ENCODE assay signal across 8 cellular contexts in genomic region chr16:31093132-31093703, GRCh38. TPM values are rescaled to one million over a fixed set of nuclear protein-coding genes. Genes with fewer than 3 reads are reported as not detected.
DNase-seq lines count a peak whose midpoint lies in the region; ATAC-seq and TF ChIP-seq lines count a peak whose summit lies in the region.

No MANE protein-coding gene starts in this region.

- no CpG with 5 or more reads among the region's 17 CpGs for WGBS in trophoblast cell (ENCODE audit: extremely low coverage, insufficient coverage, insufficient read length)

- peak overlapping the region; percentile 62 for H4K8ac ChIP-seq in trophoblast cell (ENCODE audit: low read depth, low read length)

- H3K4me2 ChIP-seq in fibroblast of lung (ENCODE audit: extremely low read depth, insufficient read depth, low read length) (peak overlapping the region; percentile 96), trophoblast cell (ENCODE audit: low read length) (peak overlapping the region; percentile 60)

- no peaks in the 10 kb centered on the region for H3K9me3 ChIP-seq in fibroblast of lung (ENCODE audit: control insufficient read depth, insufficient read depth, low read depth, low read length)
- peaks cover 1% of the 10 kb centered on the region for H3K9me3 ChIP-seq in trophoblast cell (ENCODE audit: insufficient read depth, low read depth, low read length)

- peak overlapping the region; percentile 98 for H3K4me3 Mint-ChIP-seq in HFFc6
- peak overlapping the region; percentile 64 to 99 (median 91) for H3K4me3 Mint-ChIP-seq in T-cell

- no peak overlapping the region for H3K14ac ChIP-seq in trophoblast cell (ENCODE audit: low read length)

- H3K36me3 Mint-ChIP-seq in HFFc6 (ENCODE audit: low read depth): peaks cover 6% of the 10 kb centered on the region
- H3K36me3 Mint-ChIP-seq in T-cell: peaks cover 10% of the 10 kb centered on the region

- no peak overlapping the region for H4K12ac ChIP-seq in trophoblast cell (ENCODE audit: low read depth, low read length)

- H3K79me1 ChIP-seq in trophoblast cell (ENCODE audit: low read length): peaks cover 6% of the 10 kb centered on the region

- H3K4ac ChIP-seq in trophoblast cell (ENCODE audit: low read depth, low read length): peak overlapping the region; percentile 22

- no peak overlapping the region for H4K91ac ChIP-seq in trophoblast cell (ENCODE audit: low read depth, low read length)

- H3K9ac ChIP-seq in fibroblast of lung (ENCODE audit: insufficient read depth, low read length) (no peak overlapping the region), trophoblast cell (ENCODE audit: low read length) (peak overlapping the region; percentile 32)

- peaks cover 38% of the 10 kb centered on the region for H3K4me1 Mint-ChIP-seq in HFFc6 (ENCODE audit: low read depth)
- H3K4me1 Mint-ChIP-seq in T-cell: peaks cover 22 to 32% (median 31%) of the 10 kb centered on the region in 3 donors

- H2BK12ac ChIP-seq in trophoblast cell (ENCODE audit: low read length): no peak overlapping the region

- H3K27me3 ChIP-seq in BJ (ENCODE audit: control insufficient read depth, insufficient read depth, low read length) (no peaks in the 10 kb centered on the region), fibroblast of lung (ENCODE audit: control insufficient read depth, insufficient read depth, low read length) (no peaks in the 10 kb centered on the region), trophoblast cell (ENCODE audit: insufficient read depth, low read length) (no peaks in the 10 kb centered on the region)

- H3K27ac Mint-ChIP-seq in HFFc6: peak overlapping the region; percentile 85; the same call in 1 of the 2 replicates
- peak overlapping the region in 1 of 2 donors; percentile 44 for H3K27ac Mint-ChIP-seq in T-cell

- H3K18ac ChIP-seq in trophoblast cell (ENCODE audit: low read length): peak overlapping the region; percentile 7

- no peak overlapping the region for H2BK120ac ChIP-seq in trophoblast cell (ENCODE audit: insufficient read depth, low read length, poor library complexity)

- H3K4me3 ChIP-seq in BJ (ENCODE audit: low read depth, low read length) (peak overlapping the region; percentile 93), fibroblast of lung (replicated peaks in 1 of 4; ENCODE audit: control extremely low read depth in 1 of 4, insufficient read depth in 1 of 4, low read depth in 3 of 4, low read length in 4 of 4) (peak overlapping the region; percentile 57 to 99 (median 86)), trophoblast cell (ENCODE audit: low read depth, low read length) (no peak overlapping the region)

- H4K20me1 ChIP-seq in fibroblast of lung (ENCODE audit: control insufficient read depth, extremely low read depth, insufficient read depth, low read length): no peaks in the 10 kb centered on the region

- H3K79me2 ChIP-seq in fibroblast of lung (ENCODE audit: control insufficient read depth, insufficient read depth, low read length): peaks cover 21% of the 10 kb centered on the region
- peaks cover 7% of the 10 kb centered on the region for H3K79me2 ChIP-seq in trophoblast cell (ENCODE audit: control insufficient read depth, insufficient read depth, low read length, poor library complexity)

- H3K27me3 Mint-ChIP-seq in HFFc6 (ENCODE audit: insufficient read depth) (peaks cover 4% of the 10 kb centered on the region; the same call in 1 of the 2 replicates), T-cell (no peaks in the 10 kb centered on the region)

- no peak for DNase-seq in BJ (ENCODE audit: low read depth)
- peak; percentile 21 for DNase-seq in HFFc6
- no peak for DNase-seq in T-cell
- DNase-seq in fibroblast of lung (ENCODE audit: low read depth in 2 of 2): peak in 1 of 2 donors; percentile 41
- DNase-seq in trophoblast cell: peak; percentile 33 to 52

- H3K9me3 Mint-ChIP-seq in HFFc6 (no peaks in the 10 kb centered on the region), T-cell (no peaks in the 10 kb centered on the region)

- H3K27ac ChIP-seq in fibroblast of lung (ENCODE audit: insufficient read depth, low read length) (no peak overlapping the region), trophoblast cell (ENCODE audit: low read depth, low read length) (no peak overlapping the region)

- no peak overlapping the region for H3K23ac ChIP-seq in trophoblast cell (ENCODE audit: low read length)

- peaks cover 3% of the 10 kb centered on the region for H3K4me1 ChIP-seq in fibroblast of lung (ENCODE audit: control insufficient read depth, extremely low read depth, insufficient read depth, low read length)
- peaks cover 3 to 4% of the 10 kb centered on the region in 2 experiments for H3K4me1 ChIP-seq in trophoblast cell (ENCODE audit: control insufficient read depth in 1 of 2, insufficient read depth in 2 of 2, low read length in 2 of 2)

- no peak overlapping the region for H2BK5ac ChIP-seq in trophoblast cell (ENCODE audit: low read depth, low read length, poor library complexity)

- ATAC-seq in T-cell (replicated peaks in 1 of 4) (no peak), GM19351 (IDR thresholded peaks at IDR 0.05; ENCODE audit: unreplicated experiment) (no peak), GM19455 (IDR thresholded peaks at IDR 0.05; ENCODE audit: unreplicated experiment) (no peak), GM19467 (IDR thresholded peaks at IDR 0.05; ENCODE audit: unreplicated experiment) (no peak)

- H3K36me3 ChIP-seq in BJ (ENCODE audit: control insufficient read depth, insufficient read depth, low read length) (peaks cover 7% of the 10 kb centered on the region), fibroblast of lung (ENCODE audit: control insufficient read depth, insufficient read depth, low read length) (peaks cover 10% of the 10 kb centered on the region), trophoblast cell (ENCODE audit: control insufficient read depth in 1 of 2, insufficient read depth in 2 of 2, low read length in 2 of 2) (peaks cover 17 to 24% of the 10 kb centered on the region in 2 experiments)

- no peak overlapping the region for H2AK5ac ChIP-seq in trophoblast cell (ENCODE audit: low read length)

- POLR2A ChIA-PET in BJ (lab: Charles Lee) (no interaction called here), T-cell (lab: Charles Lee) (interaction anchor here in 1 of 2 donors (0.9 kb wide), 1 partner anchor 29 kb away, joined by 3 read pairs; no protein-coding TSS in a partner anchor)

- CTCF ChIA-PET in BJ (lab: Yijun Ruan, JAX) (interaction anchor here (1.1 to 6.4 kb wide), 4 partner anchors 14 to 151 kb away, joined by 3 to 54 read pairs (median 3); partner anchors contain the start of gene HSD3B7), T-cell (lab: Charles Lee) (interaction anchor here in 1 of 2 donors (1.3 kb wide), 1 partner anchor 49 kb away, joined by 8 read pairs; no protein-coding TSS in a partner anchor)

- no peak for TF ChIP-seq CTCF in BJ (IDR thresholded peaks at IDR 0.05; ENCODE audit: insufficient read depth, low read depth, low read length)
- TF ChIP-seq CTCF in HFFc6 (IDR thresholded peaks at IDR 0.05): no peak
- TF ChIP-seq CTCF in fibroblast of lung (conservative IDR thresholded peaks at IDR 0.05 in 1 of 2, IDR thresholded peaks at IDR 0.05 in 1 of 2; ENCODE audit: low read depth in 1 of 2, low read length in 2 of 2): no peak

- H2AFZ ChIP-seq in fibroblast of lung (ENCODE audit: low read length): no peak overlapping the region
- H2AFZ ChIP-seq in trophoblast cell (ENCODE audit: insufficient read depth, low read length, poor library complexity): no peak overlapping the region

RNA-seq across cellular contexts. Expression of gene VKORC1, which starts 1.4 kb away (rescaled TPM):
- polyA plus RNA-seq in BJ (2011; rRNA removed) (416 and 515 TPM in 2 replicates), fibroblast of lung (264 and 301 TPM in 2 replicates)
- 118 and 200 TPM in 2 replicates for polyA minus RNA-seq in BJ (2011; rRNA and poly(A)+ RNA removed)
- 100 to 1,000 TPM; 123 to 184 (median 130) TPM for total RNA-seq in HFFc6 (2021; fragmentation: NEBNext Ultra II Directional; extraction: Animal tissue kit (Norgen Biotek cat#: 25700))
- total RNA-seq in T-cell (10 to 100 TPM; 31.8 to 66.4 (median 56.9) TPM), fibroblast of lung (94.0 and 118 TPM in 2 replicates)
- 200 and 215 TPM in 2 replicates for polyA plus RNA-seq in fibroblast of lung (2012)
- 284 and 322 TPM in 2 replicates for polyA minus RNA-seq in fibroblast of lung (ENCODE audit: low replicate concordance)
- polyA plus RNA-seq in trophoblast cell (2013): 112 and 118 TPM in 2 replicates

RNA-seq across cellular contexts. Expression of gene PRSS53, which starts 4.5 kb away (rescaled TPM):
- polyA plus RNA-seq in BJ (2011; rRNA removed) (0.96 and 1.8 TPM in 2 replicates), fibroblast of lung (0.61 and 0.78 TPM in 2 replicates)
- polyA minus RNA-seq in BJ (2011; rRNA and poly(A)+ RNA removed): 0.66 and 0.87 TPM in 2 replicates
- total RNA-seq in HFFc6 (2021; fragmentation: NEBNext Ultra II Directional; extraction: Animal tissue kit (Norgen Biotek cat#: 25700)): 1 to 10 TPM in 5 of 6 experiments, under 1 TPM in 1; 0.85 to 2.6 (median 1.4) TPM
- total RNA-seq in T-cell (10 to 100 TPM in 3 of 5 donors, 1 to 10 TPM in 2; 4.5 to 15.3 (median 13.1) TPM), fibroblast of lung (1.0 and 1.7 TPM in 2 replicates)
- polyA plus RNA-seq in fibroblast of lung (2012): 0.37 and 0.47 TPM in 2 replicates
- polyA minus RNA-seq in fibroblast of lung (ENCODE audit: low replicate concordance): 0.48 and 0.59 TPM in 2 replicates
- polyA plus RNA-seq in trophoblast cell (2013): 1.4 and 1.5 TPM in 2 replicates

RNA-seq across cellular contexts. Expression of gene BCKDK, which starts 15.0 kb away (rescaled TPM):
- polyA plus RNA-seq in BJ (2011; rRNA removed) (31.0 and 56.0 TPM in 2 replicates), fibroblast of lung (34.8 and 42.2 TPM in 2 replicates)
- 27.7 and 37.0 TPM in 2 replicates for polyA minus RNA-seq in BJ (2011; rRNA and poly(A)+ RNA removed)
- total RNA-seq in HFFc6 (2021; fragmentation: NEBNext Ultra II Directional; extraction: Animal tissue kit (Norgen Biotek cat#: 25700)): 10 to 100 TPM; 56.8 to 64.8 (median 59.4) TPM
- total RNA-seq in T-cell (10 to 100 TPM in 3 of 5 donors, 1 to 10 TPM in 2; 7.6 to 21.3 (median 19.3) TPM), fibroblast of lung (12.6 and 18.5 TPM in 2 replicates)
- 51.6 and 67.3 TPM in 2 replicates for polyA plus RNA-seq in fibroblast of lung (2012)
- polyA minus RNA-seq in fibroblast of lung (ENCODE audit: low replicate concordance): 55.6 and 103 TPM in 2 replicates
- 43.7 and 47.1 TPM in 2 replicates for polyA plus RNA-seq in trophoblast cell (2013)

RNA-seq across cellular contexts. Expression of gene ZNF646, which starts 19.0 kb away (rescaled TPM):
- polyA plus RNA-seq in BJ (2011; rRNA removed) (3.3 and 4.2 TPM in 2 replicates), fibroblast of lung (2.6 and 2.7 TPM in 2 replicates)
- polyA minus RNA-seq in BJ (2011; rRNA and poly(A)+ RNA removed): 7.8 and 12.5 TPM in 2 replicates
- total RNA-seq in HFFc6 (2021; fragmentation: NEBNext Ultra II Directional; extraction: Animal tissue kit (Norgen Biotek cat#: 25700)): 10 to 100 TPM; 13.0 to 16.3 (median 14.7) TPM
- total RNA-seq in T-cell (10 to 100 TPM; 21.1 to 47.7 (median 44.1) TPM), fibroblast of lung (12.3 and 13.2 TPM in 2 replicates)
- polyA plus RNA-seq in fibroblast of lung (2012): 5.9 and 7.2 TPM in 2 replicates
- polyA minus RNA-seq in fibroblast of lung (ENCODE audit: low replicate concordance): 23.5 and 34.0 TPM in 2 replicates
- 13.3 and 15.2 TPM in 2 replicates for polyA plus RNA-seq in trophoblast cell (2013)

RNA-seq across cellular contexts. Expression of gene ZNF668, which starts 19.2 kb away (rescaled TPM):
- 10.2 and 16.3 TPM in 2 replicates for polyA plus RNA-seq in BJ (2011; rRNA removed)
- polyA minus RNA-seq in BJ (2011; rRNA and poly(A)+ RNA removed): 7.8 and 10.9 TPM in 2 replicates
- 10 to 100 TPM; 15.0 to 24.5 (median 17.5) TPM for total RNA-seq in HFFc6 (2021; fragmentation: NEBNext Ultra II Directional; extraction: Animal tissue kit (Norgen Biotek cat#: 25700))
- total RNA-seq in T-cell: 10 to 100 TPM; 12.3 to 14.4 (median 14.3) TPM
- 9.0 and 12.1 TPM in 2 replicates for total RNA-seq in fibroblast of lung
- polyA plus RNA-seq in fibroblast of lung: 8.1 and 13.8 TPM in 2 replicates
- polyA plus RNA-seq in fibroblast of lung (2012): 12.2 and 19.1 TPM in 2 replicates
- polyA minus RNA-seq in fibroblast of lung (ENCODE audit: low replicate concordance): 7.0 and 13.7 TPM in 2 replicates
- 21.2 and 21.4 TPM in 2 replicates for polyA plus RNA-seq in trophoblast cell (2013)

Comparison
In these comparisons a context has a peak if more than half of its experiments do, and no peak if none do; other contexts are left out.
1. DNase-seq: peak in HFFc6 (single experiment) and trophoblast cell (2 of 2); none in BJ (single experiment) and T-cell (0 of 34).